In genomic region chr6:116461563-116462507, GRCh38 we compare ENCODE assay signal across 8 cellular contexts. TPM values are rescaled to one million over a fixed set of nuclear protein-coding genes. Genes with fewer than 3 reads are reported as not detected.
DNase-seq lines count a peak whose midpoint lies in the region; ATAC-seq, FAIRE-seq and TF ChIP-seq lines count a peak whose summit lies in the region.

No MANE protein-coding gene starts in this region.

- H3K27me3 Mint-ChIP-seq in astrocyte (ENCODE audit: low read depth, unreplicated experiment): peaks cover 48% of the 10 kb centered on the region

- ATAC-seq in GM18867 (IDR thresholded peaks at IDR 0.05; ENCODE audit: unreplicated experiment) (peak; percentile 89), HG03095 (IDR thresholded peaks at IDR 0.05; ENCODE audit: unreplicated experiment) (peak; percentile 88), Panc1 (peak; percentile 88)

- peak overlapping the region; percentile 44 for H3K9ac ChIP-seq in astrocyte (ENCODE audit: low read length)

- H3K4me1 ChIP-seq in ACC112 (ENCODE audit: control insufficient read depth, insufficient read depth, low read length, unreplicated experiment) (peaks cover 17% of the 10 kb centered on the region), Panc1 (ENCODE audit: control insufficient read depth, insufficient read depth, low read length) (0 out of 2 replicates have a peak, but pooled peaks cover 4% of the 10 kb centered on the region), astrocyte (ENCODE audit: insufficient read depth, low read length) (no peaks in the 10 kb centered on the region), small intestine (ENCODE audit: control insufficient read depth in 2 of 2, insufficient read depth in 1 of 2, low read depth in 1 of 2, low read length in 1 of 2) (no peaks in the 10 kb centered on the region)

- in situ Hi-C loops in Panc1 (cut with HindIII; ENCODE audit: low pct_unique_long_range_greater_than_20kb, low sequenced_read_pairs): no loop called here

- peak overlapping the region; percentile 76 for H3K4me3 Mint-ChIP-seq in astrocyte (ENCODE audit: unreplicated experiment)

- 2 to 3% (median 2%) methylated on average over 71 to 81 of the region's 81 CpGs for WGBS in small intestine, 3 donors

- DNase-seq in Panc1 (ENCODE audit: low read depth, low spot score): no peak
- DNase-seq in astrocyte (ENCODE audit: low read depth): peak; percentile 55
- DNase-seq in small intestine: peak; percentile 50
- no peak for DNase-seq in GOT3 (lab: John Stamatoyannopoulos, UW)

- H2AFZ ChIP-seq in ACC112 (ENCODE audit: low read length, unreplicated experiment) (peak overlapping the region; percentile 93), astrocyte (ENCODE audit: low read depth, low read length) (peak overlapping the region; percentile 92)

- H3K79me2 ChIP-seq in ACC112 (ENCODE audit: control insufficient read depth, insufficient read depth, low read length, unreplicated experiment): no peaks in the 10 kb centered on the region
- H3K79me2 ChIP-seq in astrocyte (ENCODE audit: insufficient read depth, low read length): no peaks in the 10 kb centered on the region

- H3K36me3 ChIP-seq in ACC112 (ENCODE audit: insufficient read depth, low read length): no peaks in the 10 kb centered on the region
- no peaks in the 10 kb centered on the region for H3K36me3 ChIP-seq in Panc1 (ENCODE audit: control insufficient read depth, insufficient read depth, low read length)
- H3K36me3 ChIP-seq in astrocyte (ENCODE audit: insufficient read depth, low read length): no peaks in the 10 kb centered on the region
- no peaks in the 10 kb centered on the region for H3K36me3 ChIP-seq in small intestine (ENCODE audit: control insufficient read depth in 2 of 2, insufficient read depth in 2 of 2, low read length in 2 of 2)

- no peak overlapping the region for H3K27ac ChIP-seq in ACC112 (ENCODE audit: low read depth, low read length)
- H3K27ac ChIP-seq in Panc1 (ENCODE audit: low read length): no peak overlapping the region
- H3K27ac ChIP-seq in astrocyte (ENCODE audit: low read depth, low read length): no peak overlapping the region
- H3K27ac ChIP-seq in small intestine (ENCODE audit: low read depth in 1 of 2, low read length in 1 of 2): peak overlapping the region in 1 of 2 donors; percentile 8

- H3K36me3 Mint-ChIP-seq in astrocyte (ENCODE audit: low read depth, unreplicated experiment): no peaks in the 10 kb centered on the region

- intact Hi-C loops in Panc1 (cut with micrococcal nuclease; ENCODE audit: unreplicated experiment): loop anchor here (5.0 kb wide), 1 partner anchor 175 kb away; no protein-coding TSS in a partner anchor

- TF ChIP-seq CTCF in Panc1 (IDR thresholded peaks at IDR 0.05): no peak
- no peak for TF ChIP-seq CTCF in astrocyte (IDR thresholded peaks at IDR 0.05; ENCODE audit: insufficient read depth, low read depth, low read length)

- H3K4me3 ChIP-seq in ACC112 (ENCODE audit: low read depth, low read length) (peak overlapping the region; percentile 84), Panc1 (ENCODE audit: low read depth in 2 of 2, low read length in 2 of 2) (peak overlapping the region; percentile 36 to 52), astrocyte (ENCODE audit: insufficient read depth, low read depth, low read length) (peak overlapping the region; percentile 60), iPS-18c (ENCODE audit: insufficient read depth, low read depth, low read length) (peak overlapping the region; percentile 52), small intestine (ENCODE audit: low read depth in 1 of 2, low read length in 2 of 2) (peak overlapping the region; percentile 48 to 62)

- H3K9me3 ChIP-seq in Panc1 (ENCODE audit: control insufficient read depth, insufficient read depth, low read depth, low read length): no peaks in the 10 kb centered on the region
- H3K9me3 ChIP-seq in astrocyte (ENCODE audit: insufficient read depth, low read depth, low read length): no peaks in the 10 kb centered on the region
- H3K9me3 ChIP-seq in iPS-18c (ENCODE audit: control insufficient read depth, insufficient read depth, low read length): no peaks in the 10 kb centered on the region
- H3K9me3 ChIP-seq in small intestine (ENCODE audit: control insufficient read depth, low read depth): no peaks in the 10 kb centered on the region

- peaks cover 1% of the 10 kb centered on the region for H3K4me1 Mint-ChIP-seq in astrocyte (ENCODE audit: low read depth, unreplicated experiment)

- H4K20me1 ChIP-seq in astrocyte (ENCODE audit: insufficient read depth, low read length): no peaks in the 10 kb centered on the region

- POLR2A ChIA-PET in Panc1 (lab: Charles Lee): no interaction called here

- peaks cover 2% of the 10 kb centered on the region for H3K9me3 Mint-ChIP-seq in astrocyte (ENCODE audit: unreplicated experiment)

- FAIRE-seq in astrocyte (lab: Jason Lieb, UNC) (no peak), small intestine (lab: Jason Lieb, UNC) (no peak)

- no peak overlapping the region for H3K27ac Mint-ChIP-seq in astrocyte (ENCODE audit: unreplicated experiment)

- CTCF ChIA-PET in Panc1 (lab: Charles Lee): no interaction called here

- no TSS peak for BruUV-seq in Panc1 (replicated peaks; lab: Mats Ljungman, UMichigan)

- H3K4me2 ChIP-seq in astrocyte (ENCODE audit: low read length): peak overlapping the region; percentile 90

- H3K27me3 ChIP-seq in ACC112 (ENCODE audit: insufficient read depth, low read length) (no peaks in the 10 kb centered on the region), Panc1 (ENCODE audit: control insufficient read depth, insufficient read depth, low read length) (peaks cover 52% of the 10 kb centered on the region), astrocyte (ENCODE audit: insufficient read depth, low read length) (peaks cover 7% of the 10 kb centered on the region), small intestine (ENCODE audit: control insufficient read depth in 2 of 2, insufficient read depth in 2 of 2, low read length in 2 of 2) (no peaks in the 10 kb centered on the region)

RNA-seq across cellular contexts. Expression of gene CALHM6, which starts 0.7 kb away (rescaled TPM):
- total RNA-seq in Panc1 (2021; ENCODE audit: unreplicated experiment) (not detected), astrocyte (not detected in 2 replicates)
- polyA plus RNA-seq in Panc1 (2012; ENCODE audit: insufficient read length): not detected
- 10 to 100 TPM in 2 of 3 donors, 1 to 10 TPM in 1; 2.7 to 16.9 (median 11.3) TPM for polyA plus RNA-seq in small intestine

RNA-seq across cellular contexts. Expression of gene CALHM5, which starts 49.6 kb away (rescaled TPM):
- total RNA-seq in Panc1 (2021; ENCODE audit: unreplicated experiment) (not detected), astrocyte (1.8 and 1.9 TPM in 2 replicates)
- polyA plus RNA-seq in Panc1 (2012; ENCODE audit: insufficient read length): not detected
- under 1 TPM; under 0.01 to 0.66 (median under 0.01) TPM for polyA plus RNA-seq in small intestine

Comparison
In these comparisons a context has a peak if more than half of its experiments do, and no peak if none do; other contexts are left out.
1. DNase-seq: peak in astrocyte (single experiment) and small intestine (single experiment); none in Panc1 (single experiment) and GOT3 (single experiment).
2. Peak in every context shown above with its lines, with median percentiles within 50 percentile points of each other: H3K4me3 ChIP-seq and ATAC-seq.